ENCODE assay signal across 1 cellular context in genomic region chr17:61744804-61745203, GRCh38.
TF ChIP-seq lines count a peak whose summit lies in the region.

No MANE protein-coding gene starts in this region.

TF ChIP-seq in A549, 52 proteins besides CTCF, POLR2A, EP300 and RAD21 (continued from another document):
- TF ChIP-seq, protein P1, sequence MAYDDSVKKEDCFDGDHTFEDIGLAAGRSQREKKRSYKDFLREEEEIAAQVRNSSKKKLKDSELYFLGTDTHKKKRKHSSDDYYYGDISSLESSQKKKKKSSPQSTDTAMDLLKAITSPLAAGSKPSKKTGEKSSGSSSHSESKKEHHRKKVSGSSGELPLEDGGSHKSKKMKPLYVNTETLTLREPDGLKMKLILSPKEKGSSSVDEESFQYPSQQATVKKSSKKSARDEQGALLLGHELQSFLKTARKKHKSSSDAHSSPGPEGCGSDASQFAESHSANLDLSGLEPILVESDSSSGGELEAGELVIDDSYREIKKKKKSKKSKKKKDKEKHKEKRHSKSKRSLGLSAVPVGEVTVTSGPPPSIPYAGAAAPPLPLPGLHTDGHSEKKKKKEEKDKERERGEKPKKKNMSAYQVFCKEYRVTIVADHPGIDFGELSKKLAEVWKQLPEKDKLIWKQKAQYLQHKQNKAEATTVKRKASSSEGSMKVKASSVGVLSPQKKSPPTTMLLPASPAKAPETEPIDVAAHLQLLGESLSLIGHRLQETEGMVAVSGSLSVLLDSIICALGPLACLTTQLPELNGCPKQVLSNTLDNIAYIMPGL (CRISPR knock-in tag; IDR thresholded peaks at IDR 0.05; ENCODE audit: borderline replicate concordance) = no peak
- TF ChIP-seq ZNF302 (CRISPR knock-in tag; IDR thresholded peaks at IDR 0.05) = no peak
TF ChIP-seq in A549: peak in this region for 0.
